In genomic region chr15:90660195-90660995, GRCh38 we compare ENCODE assay signal across 8 cellular contexts. TPM values are rescaled to one million over a fixed set of nuclear protein-coding genes. Genes with fewer than 3 reads are reported as not detected.
A peak's percentile ranks its signal among the peaks of the same experiment; 100 is the strongest.
DNase-seq lines count a peak whose midpoint lies in the region; ATAC-seq and TF ChIP-seq lines count a peak whose summit lies in the region.

No MANE protein-coding gene starts in this region.

- H3K4me3 ChIP-seq in Jurkat, Clone E6-1 (ENCODE audit: low read length), result peak overlapping the region; percentile 21
- H3K4me3 ChIP-seq in cardiac fibroblast (replicated peaks in 1 of 2; ENCODE audit: low read depth in 2 of 2, low read length in 2 of 2), result no peak overlapping the region

- peak; percentile 96 for DNase-seq in EH (ENCODE audit: low read depth)
- peak; percentile 55 for DNase-seq in Jurkat, Clone E6-1 (ENCODE audit: low read depth, low spot score)
- peak; percentile 26 to 42 (median 36) for DNase-seq in activated CD4-positive, CD25-positive, alpha-beta regulatory T cell (lab: John Stamatoyannopoulos, UW)
- DNase-seq in cardiac fibroblast (ENCODE audit: low read depth in 2 of 2), result peak; percentile 77 to 90
- peak; percentile 34 for DNase-seq in medulla oblongata (ENCODE audit: extremely low spot score)
- DNase-seq in stimulated activated CD8-positive, alpha-beta memory T cell treated with anti-CD3 and anti-CD28 coated beads, Interleukin-7, amount 100 ng/mL, for 24 hours (ENCODE audit: low read depth), result peak; percentile 54
- no peak for DNase-seq in mesenteric fat pad (ENCODE audit: low spot score)

- peak; percentile 55 for ATAC-seq in GM21717 (IDR thresholded peaks at IDR 0.05; ENCODE audit: unreplicated experiment)

- no peak for TF ChIP-seq CTCF in cardiac fibroblast (IDR thresholded peaks at IDR 0.05; ENCODE audit: low read depth, low read length)

RNA-seq across cellular contexts. Expression of gene BLM, which starts 56.8 kb away (rescaled TPM):
- polyA plus RNA-seq in Jurkat, Clone E6-1 (2012; ENCODE audit: insufficient read depth, insufficient read length), result 46.1 TPM
- total RNA-seq in mesenteric fat pad, result 1.8 TPM
